In the genomic region with DNA sequence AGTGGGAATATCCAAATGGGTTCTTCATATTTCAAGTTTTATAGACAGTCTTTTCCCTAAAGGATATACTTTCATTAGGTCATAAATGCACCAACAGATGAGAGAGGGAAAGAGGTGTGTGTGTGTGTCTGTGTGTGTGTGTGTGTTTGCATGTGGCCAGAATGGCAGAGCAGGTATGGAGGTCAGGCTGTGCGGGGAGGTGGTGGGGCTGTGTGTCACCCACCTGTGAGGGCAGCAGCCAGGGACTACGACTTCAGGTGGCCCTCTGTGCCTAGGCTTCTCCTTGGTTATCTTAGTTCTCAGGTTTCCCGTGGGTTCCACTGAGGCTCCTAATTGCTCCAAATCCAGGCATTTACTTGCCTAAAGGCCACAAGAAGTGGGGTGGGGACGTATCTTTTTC, we compare ENCODE assay signal across 21 cellular contexts. TPM values are rescaled to one million over a fixed set of nuclear protein-coding genes. Genes with fewer than 3 reads are reported as not detected.
DNase-seq lines count a peak whose midpoint lies in the region; ATAC-seq and TF ChIP-seq lines count a peak whose summit lies in the region.
"Had no signal": no experiment of that assay in that cellular context is flagged by ENCODE, and none has a peak within 500 bp of the region (broad histone marks: within the 10 kb centered on the region; RNA-seq: fewer than 3 reads in every experiment).

No MANE protein-coding gene starts in this region.

- no peaks in the 10 kb centered on the region; the same call in 2 of the 3 replicates for H3K9me3 Mint-ChIP-seq in GM23338

- TF ChIP-seq CTCF in GM23338 (conservative IDR thresholded peaks at IDR 0.05; ENCODE audit: low read depth in 2 of 2) = no peak
- TF ChIP-seq CTCF in esophagus muscularis mucosa (IDR thresholded peaks at IDR 0.05) = no peak
- no peak for TF ChIP-seq CTCF in sigmoid colon (IDR thresholded peaks at IDR 0.05)
- TF ChIP-seq CTCF in foreskin keratinocyte (conservative IDR thresholded peaks at IDR 0.05) = no peak

- H3K4me3 Mint-ChIP-seq in GM23338 (no peak overlapping the region; the same call in 2 of the 3 replicates), T-helper 17 cell (no peak overlapping the region)

- no peaks in the 10 kb centered on the region for H3K79me2 ChIP-seq in GM23338 (replicated peaks; ENCODE audit: insufficient read depth)

- intact Hi-C loops in esophagus muscularis mucosa (cut with DNase I) = no loop called here
- intact Hi-C loops in sigmoid colon (cut with DNase I) = no loop called here

- H3K27ac ChIP-seq in GM23338 (ENCODE audit: low read depth) = no peak overlapping the region
- peak overlapping the region in 3 of 4 donors; percentile 98 for H3K27ac ChIP-seq in esophagus muscularis mucosa (replicated peaks in 1 of 4)
- H3K27ac ChIP-seq in sigmoid colon = peak overlapping the region; percentile 98 to 99 (median 99)
- no peak overlapping the region for H3K27ac ChIP-seq in foreskin keratinocyte
- H3K27ac ChIP-seq: KMS-11 had no signal

- H3F3A ChIP-seq in GM23338 (replicated peaks; ENCODE audit: low read depth) = peaks cover 29% of the 10 kb centered on the region; the same call in 1 of the 2 replicates

- H3K9me2 ChIP-seq in GM23338 (ENCODE audit: insufficient read depth) = no peaks in the 10 kb centered on the region

- no peak overlapping the region for H3K27ac Mint-ChIP-seq in GM23338
- H3K27ac Mint-ChIP-seq in T-helper 17 cell = no peak overlapping the region

- no peaks in the 10 kb centered on the region for H3K36me3 ChIP-seq in GM23338 (ENCODE audit: insufficient read depth)
- no peaks in the 10 kb centered on the region for H3K36me3 ChIP-seq in esophagus muscularis mucosa
- H3K36me3 ChIP-seq in sigmoid colon = no peaks in the 10 kb centered on the region

- H2AFZ ChIP-seq in GM23338 = no peak overlapping the region

- H3K27me3 Mint-ChIP-seq in GM23338 (ENCODE audit: insufficient read depth, low read depth, poor library complexity) (peaks cover 100% of the 10 kb centered on the region), T-helper 17 cell (peaks cover 88% of the 10 kb centered on the region)

- H3K4me2 ChIP-seq in GM23338 = no peak overlapping the region
- H3K4me2 ChIP-seq: KMS-11 had no signal

- TF ChIP-seq EP300 in esophagus muscularis mucosa (IDR thresholded peaks at IDR 0.05) = no peak
- no peak for TF ChIP-seq EP300 in sigmoid colon (IDR thresholded peaks at IDR 0.05)

- TF ChIP-seq POLR2A in esophagus muscularis mucosa (IDR thresholded peaks at IDR 0.05; ENCODE audit: low read depth) = no peak
- TF ChIP-seq POLR2A in sigmoid colon (IDR thresholded peaks at IDR 0.05) = no peak

- H3K27me3 ChIP-seq in GM23338 (ENCODE audit: insufficient read depth) (peaks cover 100% of the 10 kb centered on the region), esophagus muscularis mucosa (peaks cover 0 to 47% (median 0%) of the 10 kb centered on the region in 4 donors), sigmoid colon (no peaks in the 10 kb centered on the region), foreskin keratinocyte (peaks cover 63% of the 10 kb centered on the region)

- H4K20me1 ChIP-seq in GM23338 (replicated peaks; ENCODE audit: insufficient read depth) = peaks cover 55% of the 10 kb centered on the region

- H3K4me1 Mint-ChIP-seq in GM23338 = peaks cover 32% of the 10 kb centered on the region
- peaks cover 2% of the 10 kb centered on the region for H3K4me1 Mint-ChIP-seq in T-helper 17 cell

- 80% methylated on average over 4 of the region's 4 CpGs for WGBS in esophagus muscularis mucosa
- 50 to 53% methylated on average over 4 of the region's 4 CpGs for WGBS in sigmoid colon, 2 donors

- ATAC-seq in GM23338 (no peak), foreskin keratinocyte (no peak), T-helper 17 cell (no peak)

- H3K4me3 ChIP-seq in GM23338 = no peak overlapping the region
- no peak overlapping the region for H3K4me3 ChIP-seq in esophagus muscularis mucosa
- H3K4me3 ChIP-seq in sigmoid colon = peak overlapping the region in 2 of 4 donors; percentile 55 to 60

- H3K36me3 Mint-ChIP-seq in GM23338 (ENCODE audit: low read depth) (no peaks in the 10 kb centered on the region; the same call in 2 of the 3 replicates), T-helper 17 cell (ENCODE audit: low read depth) (peaks cover 2% of the 10 kb centered on the region)

- H3K9me3 ChIP-seq in esophagus muscularis mucosa (no peaks in the 10 kb centered on the region), sigmoid colon (no peaks in the 10 kb centered on the region), T-helper 17 cell (ENCODE audit: control insufficient read depth, low read length, poor library complexity, severe bottlenecking) (no peaks in the 10 kb centered on the region)

- peak; percentile 11 for DNase-seq in GM23338 (ENCODE audit: low spot score)
- DNase-seq in SK-N-DZ (ENCODE audit: low spot score) = peak; percentile 17
- no peak for DNase-seq in esophagus muscularis mucosa (ENCODE audit: extremely low spot score)
- DNase-seq in sigmoid colon = no peak
- DNase-seq in foreskin keratinocyte = no peak
- no peak for DNase-seq in iPS-NIHi7 (ENCODE audit: extremely low spot score)
- no peak for DNase-seq in T-helper 17 cell
- DNase-seq: C1 segment of cervical spinal cord, DMS79 treated with DMSO at 0.1 percent for 48 hours, MV-4-11, NCI-H1417, NCI-H187, NCI-H2107, NCI-H226, NCI-H524, NCI-H82, OCI-M1, RPMI8226, SHP77 treated with DMSO at 0.1 percent for 48 hours had no signal

- H3K4me1 ChIP-seq in GM23338 (ENCODE audit: insufficient read depth) = peaks cover 54% of the 10 kb centered on the region
- H3K4me1 ChIP-seq in esophagus muscularis mucosa = peaks cover 29 to 54% (median 48%) of the 10 kb centered on the region in 4 donors
- peaks cover 0 to 56% (median 50%) of the 10 kb centered on the region in 4 donors for H3K4me1 ChIP-seq in sigmoid colon
- H3K4me1 ChIP-seq in foreskin keratinocyte = no peaks in the 10 kb centered on the region

TF ChIP-seq in GM23338, 12 proteins besides CTCF, POLR2A, EP300 and RAD21:
- TF ChIP-seq ZNF331 (CRISPR knock-in tag; IDR thresholded peaks at IDR 0.05; ENCODE audit: low read depth) = no peak

RNA-seq across cellular contexts. Expression of gene HAND2, which starts 14.6 kb away (rescaled TPM):
- not detected in 2 replicates for total RNA-seq in GM23338 (2014; rRNA removed; shearing (Covaris generic))
- 0.15 TPM in 1 of 2 replicates, not detected in the other for polyA plus RNA-seq in GM23338 (2016; fragmentation: Nextera tagmentation; extraction: Ambion mirVana)
- 257 and 444 TPM in 2 replicates for polyA plus RNA-seq in SK-N-DZ (2014; cell fraction: cytosol; rRNA removed)
- 378 and 426 TPM in 2 replicates for polyA plus RNA-seq in SK-N-DZ (2014; cell fraction: nucleus; rRNA removed)
- 100 to 1,000 TPM in 3 of 4 donors, 10 to 100 TPM in 1; 77.7 to 165 (median 138) TPM for total RNA-seq in esophagus muscularis mucosa
- total RNA-seq in sigmoid colon = 100 to 1,000 TPM; 141 to 224 (median 180) TPM
- 10 to 100 TPM in 1 of 3 donors, 1 to 10 TPM in 1, under 1 TPM in 1; 0.46 to 17.4 (median 7.2) TPM for polyA plus RNA-seq in sigmoid colon
- total RNA-seq in foreskin keratinocyte = not detected in 2 replicates
- not detected in 2 replicates for polyA plus RNA-seq in foreskin keratinocyte
- not detected for total RNA-seq in T-helper 17 cell
- total RNA-seq: HT-29 had no signal

Comparison
In these comparisons a context has a peak if more than half of its experiments do, and no peak if none do; other contexts are left out.
1. DNase-seq: peak in GM23338 (single experiment) and SK-N-DZ (single experiment); none in esophagus muscularis mucosa (single experiment), sigmoid colon (single experiment), foreskin keratinocyte (0 of 2), iPS-NIHi7 (single experiment) and T-helper 17 cell (0 of 3).
2. H3K27ac ChIP-seq: peak in esophagus muscularis mucosa (3 of 4) and sigmoid colon (4 of 4); none in GM23338 (single experiment) and foreskin keratinocyte (single experiment).
3. RNA of gene HAND2, which starts 14.6 kb away (total RNA-seq): 141 to 224 TPM in sigmoid colon and 77.7 to 165 TPM in esophagus muscularis mucosa; not detected in foreskin keratinocyte, not detected in GM23338 and not detected in T-helper 17 cell; every median in the first group is over 10 times any median in the second.